In the genomic region with DNA sequence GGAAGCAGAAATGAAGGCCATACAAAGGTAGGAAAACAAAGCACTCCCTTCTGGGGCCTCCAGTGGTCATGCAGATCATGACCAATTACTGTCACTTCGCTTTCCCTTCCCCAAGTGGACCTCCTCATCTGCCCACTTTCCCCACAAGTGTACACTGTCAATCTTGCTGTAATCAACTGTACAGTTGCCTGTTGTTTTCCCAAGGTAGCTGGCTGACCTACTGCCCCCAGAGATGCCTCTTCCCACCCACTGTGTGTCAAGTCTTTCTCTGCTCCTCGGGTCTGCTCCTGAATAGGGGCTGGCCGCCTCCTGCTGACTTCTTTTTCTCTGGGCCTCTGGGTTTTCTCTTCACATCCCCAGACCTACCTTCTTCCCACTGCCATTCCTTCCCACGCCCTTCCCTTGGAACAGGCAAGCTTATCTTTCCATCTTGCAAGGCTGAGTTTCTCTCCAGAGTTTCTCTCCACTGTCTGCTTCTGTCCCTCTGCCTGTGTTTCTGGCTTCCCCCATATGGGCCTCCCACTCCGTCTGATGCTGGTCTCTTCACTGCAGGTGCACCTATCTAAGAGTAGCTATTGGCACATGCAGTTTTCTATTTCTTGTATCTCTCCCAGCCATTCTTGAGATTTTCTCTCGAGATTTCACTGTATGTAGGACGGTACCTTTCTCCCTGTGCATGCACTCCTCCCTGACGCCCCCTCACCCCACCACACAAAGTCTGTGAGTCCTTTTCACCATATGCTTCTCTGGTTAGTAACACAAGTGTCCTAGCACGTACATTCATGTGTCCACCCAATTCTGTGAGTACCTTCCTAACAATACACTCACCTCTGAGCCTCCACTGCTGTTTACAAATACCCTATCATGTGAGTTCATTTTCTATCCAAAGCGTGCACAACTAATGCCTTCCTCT, we compare ENCODE assay signal across 8 cellular contexts. TPM values are rescaled to one million over a fixed set of nuclear protein-coding genes. Genes with fewer than 3 reads are reported as not detected.
DNase-seq lines count a peak whose midpoint lies in the region; ATAC-seq and TF ChIP-seq lines count a peak whose summit lies in the region.

No MANE protein-coding gene starts in this region.

- peaks cover 53% of the 10 kb centered on the region for H3K4me1 ChIP-seq in body of pancreas
- H3K4me1 ChIP-seq in right lobe of liver, result peaks cover 0 to 46% (median 11%) of the 10 kb centered on the region in 4 donors
- H3K4me1 ChIP-seq in tibial nerve, result peaks cover 0 to 64% (median 28%) of the 10 kb centered on the region in 4 donors

- peak overlapping the region; percentile 97 to 100 (median 100) for H3K27ac ChIP-seq in body of pancreas
- peak overlapping the region; percentile 100 for H3K27ac ChIP-seq in right lobe of liver
- peak overlapping the region; percentile 93 to 100 (median 98) for H3K27ac ChIP-seq in tibial nerve

- TF ChIP-seq POLR2A in body of pancreas (IDR thresholded peaks at IDR 0.05) (peak in 1 of 3 donors; percentile 14), right lobe of liver (IDR thresholded peaks at IDR 0.05) (no peak), tibial nerve (IDR thresholded peaks at IDR 0.05) (no peak)

- H3K4me3 ChIP-seq in body of pancreas (peak overlapping the region; percentile 4 to 28), right lobe of liver (peak overlapping the region; percentile 71 to 78 (median 78)), tibial nerve (peak overlapping the region; percentile 74 to 100 (median 84))

- H3K27me3 ChIP-seq in body of pancreas (no peaks in the 10 kb centered on the region), right lobe of liver (no peaks in the 10 kb centered on the region), tibial nerve (no peaks in the 10 kb centered on the region)

- H3K9me3 ChIP-seq in body of pancreas, result peaks cover 0 to 4% (median 0%) of the 10 kb centered on the region in 3 donors
- no peaks in the 10 kb centered on the region for H3K9me3 ChIP-seq in right lobe of liver
- H3K9me3 ChIP-seq in tibial nerve, result no peaks in the 10 kb centered on the region

- no peak for DNase-seq in activated naive CD4-positive, alpha-beta T cell treated with anti-CD3 and anti-CD28 coated beads for 36 hours
- no peak for DNase-seq in activated naive CD4-positive, alpha-beta T cell treated with Interleukin-2 at 50 U/mL for 16 hours
- peak in 1 of 4 donors; percentile 24 for DNase-seq in body of pancreas
- DNase-seq in right lobe of liver, result peak in 1 of 3 donors; percentile 53
- no peak for DNase-seq in tibial nerve (ENCODE audit: low spot score in 2 of 2)
- no peak for DNase-seq in KBM-7

- peak in 1 of 7 experiments; percentile 21 for TF ChIP-seq CTCF in body of pancreas (IDR thresholded peaks at IDR 0.05)
- no peak for TF ChIP-seq CTCF in right lobe of liver (IDR thresholded peaks at IDR 0.05)
- TF ChIP-seq CTCF in tibial nerve (IDR thresholded peaks at IDR 0.05), result no peak

- no peaks in the 10 kb centered on the region for H3K27me3 Mint-ChIP-seq in activated naive CD4-positive, alpha-beta T cell treated with anti-CD3 and anti-CD28 coated beads for 36 hours (ENCODE audit: low read depth)

- H3K36me3 Mint-ChIP-seq in activated naive CD4-positive, alpha-beta T cell treated with anti-CD3 and anti-CD28 coated beads for 36 hours (ENCODE audit: low read depth), result peaks cover 14% of the 10 kb centered on the region

- no peaks in the 10 kb centered on the region for H3K36me3 ChIP-seq in body of pancreas (replicated peaks in 1 of 2; ENCODE audit: insufficient read depth in 1 of 2, low read depth in 2 of 2)
- H3K36me3 ChIP-seq in right lobe of liver, result no peaks in the 10 kb centered on the region
- H3K36me3 ChIP-seq in tibial nerve, result no peaks in the 10 kb centered on the region

- no peak for TF ChIP-seq EP300 in tibial nerve (IDR thresholded peaks at IDR 0.05)

- ATAC-seq in body of pancreas (no peak), right lobe of liver (peak in 3 of 4 donors; percentile 1 to 2 (median 1)), HG03520 (IDR thresholded peaks at IDR 0.05; ENCODE audit: unreplicated experiment) (no peak), GM21360 (IDR thresholded peaks at IDR 0.05; ENCODE audit: unreplicated experiment) (no peak)

- peaks cover 53% of the 10 kb centered on the region for H3K4me1 Mint-ChIP-seq in activated naive CD4-positive, alpha-beta T cell treated with anti-CD3 and anti-CD28 coated beads for 36 hours (ENCODE audit: low read depth)

- 31 to 32% methylated on average over 10 of the region's 10 CpGs for WGBS in body of pancreas, 2 donors
- WGBS in right lobe of liver (ENCODE audit: insufficient coverage, low coverage, low lambda C conversion rate, missing lambda C conversion rate), result 29% methylated on average over 10 of the region's 10 CpGs
- 75 to 78% methylated on average over 10 of the region's 10 CpGs for WGBS in tibial nerve, 2 donors

- in situ Hi-C loops in KBM-7 (cut with MboI; ENCODE audit: low pct_unique_long_range_greater_than_20kb, low sequenced_read_pairs), result no loop called here

- no peaks in the 10 kb centered on the region for H3K9me3 Mint-ChIP-seq in activated naive CD4-positive, alpha-beta T cell treated with anti-CD3 and anti-CD28 coated beads for 36 hours

- CTCF ChIA-PET in activated naive CD4-positive, alpha-beta T cell treated with anti-CD3 and anti-CD28 coated beads for 36 hours (lab: Charles Lee), result interaction anchor here (0.7 to 1.2 kb wide), 5 partner anchors 9 to 100 kb away, joined by 3 read pairs; no protein-coding TSS in a partner anchor

- peak overlapping the region; percentile 89 for H3K4me3 Mint-ChIP-seq in activated naive CD4-positive, alpha-beta T cell treated with anti-CD3 and anti-CD28 coated beads for 36 hours

- H3K27ac Mint-ChIP-seq in activated naive CD4-positive, alpha-beta T cell treated with anti-CD3 and anti-CD28 coated beads for 36 hours, result no peak overlapping the region

- intact Hi-C loops in activated naive CD4-positive, alpha-beta T cell treated with anti-CD3 and anti-CD28 coated beads for 36 hours (cut with micrococcal nuclease), result no loop called here
- intact Hi-C loops in body of pancreas (cut with DNase I), result no loop called here
- intact Hi-C loops in right lobe of liver (cut with DNase I), result no loop called here

RNA-seq across cellular contexts. Expression of a gene that starts 2.3 kb away (rescaled TPM):
- 10 to 100 TPM; 75.0 to 78.6 TPM for total RNA-seq in activated naive CD4-positive, alpha-beta T cell treated with anti-CD3 and anti-CD28 coated beads for 36 hours
- 100 to 1,000 TPM; 100 to 104 TPM for total RNA-seq in body of pancreas
- total RNA-seq in right lobe of liver, result 10 to 100 TPM; 74.3 to 96.4 (median 84.5) TPM
- 10 to 100 TPM; 72.2 to 87.6 (median 79.6) TPM for total RNA-seq in tibial nerve

Comparison
In these comparisons a context has a peak if more than half of its experiments do, and no peak if none do; other contexts are left out.
1. ATAC-seq: peak in right lobe of liver (3 of 4); none in body of pancreas (single experiment), HG03520 (single experiment) and GM21360 (single experiment).
2. H3K4me3 ChIP-seq: peak in every context shown above with its lines; median percentile 84 in tibial nerve; 78 in right lobe of liver; 16 in body of pancreas.
3. Peak in every context shown above with its lines, with median percentiles within 50 percentile points of each other: H3K27ac ChIP-seq.